Comparison of ENCODE assay signal across 13 cellular contexts in the genomic region with DNA sequence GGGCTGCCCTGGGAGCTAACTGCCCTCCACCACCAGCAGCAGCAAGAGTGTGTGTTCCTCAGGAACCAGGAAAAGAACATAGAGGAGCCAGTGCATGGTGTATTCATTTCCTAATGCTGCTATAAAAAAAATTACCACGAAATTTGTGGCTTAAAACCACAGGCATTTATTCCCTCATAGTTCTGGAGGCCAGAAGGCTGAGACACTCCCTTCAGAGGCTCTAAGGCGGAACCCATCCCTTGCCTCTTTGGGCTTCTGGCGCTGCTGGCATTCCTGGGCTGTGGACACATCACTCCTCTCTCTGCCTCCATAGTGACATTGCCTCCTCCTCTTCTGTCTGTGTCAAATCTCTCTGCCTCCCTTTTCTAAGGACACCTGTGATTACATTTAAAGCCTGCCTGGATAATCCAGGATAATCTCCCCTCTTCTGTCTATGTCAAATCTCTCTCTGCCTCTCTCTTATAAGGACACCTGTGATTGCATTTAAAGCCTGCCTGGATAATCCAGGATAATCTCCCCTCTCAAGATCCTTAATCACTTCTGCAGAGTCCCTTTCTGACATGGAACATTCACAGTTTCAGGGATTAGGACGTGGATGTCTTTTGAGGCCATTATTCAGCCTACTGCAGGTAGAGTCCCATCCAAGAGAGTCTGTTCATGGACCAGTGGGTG. TPM values are rescaled to one million over a fixed set of nuclear protein-coding genes. Genes with fewer than 3 reads are reported as not detected.
DNase-seq lines count a peak whose midpoint lies in the region; ATAC-seq and TF ChIP-seq lines count a peak whose summit lies in the region.
"Had no signal": no experiment of that assay in that cellular context is flagged by ENCODE, and none has a peak within 500 bp of the region (broad histone marks: within the 10 kb centered on the region; RNA-seq: fewer than 3 reads in every experiment).

No MANE protein-coding gene starts in this region.

- peaks cover 18% of the 10 kb centered on the region for H3F3A ChIP-seq in neural progenitor cell (ENCODE audit: low read depth)

- no peak overlapping the region for H3K27ac Mint-ChIP-seq in neural progenitor cell
- H3K27ac Mint-ChIP-seq: CD8-positive, alpha-beta T cell; immature natural killer cell; nephron had no signal

- H3K79me2 ChIP-seq in neural progenitor cell (ENCODE audit: low read depth) = no peaks in the 10 kb centered on the region

- no peaks in the 10 kb centered on the region for H3K36me3 ChIP-seq in neural progenitor cell
- H3K36me3 ChIP-seq: ascending aorta had no signal

- no peaks in the 10 kb centered on the region for H4K20me1 ChIP-seq in neural progenitor cell (ENCODE audit: low read depth)

- no peaks in the 10 kb centered on the region for H3K9me3 Mint-ChIP-seq in neural progenitor cell
- H3K9me3 Mint-ChIP-seq: CD8-positive, alpha-beta T cell; immature natural killer cell; nephron had no signal

- ATAC-seq in GM21526 (IDR thresholded peaks at IDR 0.05; ENCODE audit: low FRiP score, unreplicated experiment) = no peak
- no peak for ATAC-seq in GM19023 (IDR thresholded peaks at IDR 0.05; ENCODE audit: unreplicated experiment)
- ATAC-seq in GM19463 (IDR thresholded peaks at IDR 0.05; ENCODE audit: unreplicated experiment) = no peak
- ATAC-seq: CD8-positive, alpha-beta T cell had no signal

- peak overlapping the region; percentile 30 for H3K4me2 ChIP-seq in neural progenitor cell

- no peak overlapping the region for H3K4me3 ChIP-seq in choroid plexus epithelial cell (ENCODE audit: low read depth, low read length)
- H3K4me3 ChIP-seq in neural progenitor cell = no peak overlapping the region
- H3K4me3 ChIP-seq in dorsolateral prefrontal cortex = no peak overlapping the region
- H3K4me3 ChIP-seq: ascending aorta had no signal

- TF ChIP-seq CTCF in choroid plexus epithelial cell (conservative IDR thresholded peaks at IDR 0.05; ENCODE audit: low read depth, low read length) (no peak), neural progenitor cell (IDR thresholded peaks at IDR 0.05) (no peak), dorsolateral prefrontal cortex (IDR thresholded peaks at IDR 0.05 in 54 of 56, conservative IDR thresholded peaks at IDR 0.05 in 2 of 56; ENCODE audit: low read depth in 1 of 56, partially characterized antibody in 56 of 56) (no peak)

- H3K9ac ChIP-seq in neural progenitor cell = no peak overlapping the region

- no peak overlapping the region for H3K4me3 Mint-ChIP-seq in neural progenitor cell
- H3K4me3 Mint-ChIP-seq: CD8-positive, alpha-beta T cell; immature natural killer cell; nephron had no signal

- no peaks in the 10 kb centered on the region for H3K36me3 Mint-ChIP-seq in neural progenitor cell
- H3K36me3 Mint-ChIP-seq: CD8-positive, alpha-beta T cell; immature natural killer cell had no signal

- intact Hi-C loops in dorsolateral prefrontal cortex (cut with DNase I) = no loop called here

- peaks cover 20% of the 10 kb centered on the region for H3K4me1 ChIP-seq in neural progenitor cell
- H3K4me1 ChIP-seq: ascending aorta had no signal

- peaks cover 4% of the 10 kb centered on the region for H3K27me3 Mint-ChIP-seq in neural progenitor cell (ENCODE audit: insufficient read depth, low read depth)

- DNase-seq in Daoy (ENCODE audit: low read depth) (peak; percentile 20), NCI-H82 (lab: John Stamatoyannopoulos, UW) (peak; percentile 99), choroid plexus epithelial cell (ENCODE audit: low read depth) (peak; percentile 27), neural progenitor cell (ENCODE audit: low spot score) (peak; percentile 58), dorsolateral prefrontal cortex (no peak)
- DNase-seq: CD8-positive, alpha-beta T cell; immature natural killer cell; stimulated activated CD8-positive, alpha-beta memory T cell treated with anti-CD3 and anti-CD28 coated beads, Interleukin-4, amount 100 ng/mL, for 48 hours had no signal

- H3K9me3 ChIP-seq in neural progenitor cell (ENCODE audit: low read depth) = no peaks in the 10 kb centered on the region
- H3K9me3 ChIP-seq: ascending aorta had no signal

- peak overlapping the region; percentile 57 for H3K27ac ChIP-seq in neural progenitor cell
- no peak overlapping the region for H3K27ac ChIP-seq in dorsolateral prefrontal cortex
- H3K27ac ChIP-seq: ascending aorta had no signal

- no peaks in the 10 kb centered on the region for H3K27me3 ChIP-seq in neural progenitor cell
- peaks cover 0 to 9% (median 0%) of the 10 kb centered on the region in 45 donors for H3K27me3 ChIP-seq in dorsolateral prefrontal cortex
- H3K27me3 ChIP-seq: ascending aorta had no signal

- no peak overlapping the region for H2AFZ ChIP-seq in neural progenitor cell (replicated peaks)

- H3K4me1 Mint-ChIP-seq in neural progenitor cell = peaks cover 4% of the 10 kb centered on the region
- H3K4me1 Mint-ChIP-seq: immature natural killer cell, nephron had no signal

RNA-seq across cellular contexts. Expression of a gene that starts 54.7 kb away (rescaled TPM):
- total RNA-seq in Daoy (2014; rRNA removed; shearing (Covaris generic)) = 27.4 and 49.6 TPM in 2 replicates
- 16.9 and 29.3 TPM in 2 replicates for total RNA-seq in neural progenitor cell (ENCODE audit: low replicate concordance)
- 10 to 100 TPM; 29.6 to 79.6 (median 49.3) TPM for total RNA-seq in dorsolateral prefrontal cortex

RNA-seq across cellular contexts. Expression of a gene that starts 54.8 kb away (rescaled TPM):
- total RNA-seq in Daoy (2014; rRNA removed; shearing (Covaris generic)) = 16.6 and 26.9 TPM in 2 replicates
- total RNA-seq in neural progenitor cell (ENCODE audit: low replicate concordance) (14.8 and 29.1 TPM in 2 replicates), dorsolateral prefrontal cortex (10 to 100 TPM; 13.5 to 23.8 (median 18.3) TPM)

Comparison
In these comparisons a context has a peak if more than half of its experiments do, and no peak if none do; other contexts are left out.
1. DNase-seq: peak in Daoy (single experiment), NCI-H82 (single experiment), choroid plexus epithelial cell (single experiment) and neural progenitor cell (single experiment); none in dorsolateral prefrontal cortex (0 of 10).